Comparison of ENCODE assay signal across 8 cellular contexts in the genomic region with DNA sequence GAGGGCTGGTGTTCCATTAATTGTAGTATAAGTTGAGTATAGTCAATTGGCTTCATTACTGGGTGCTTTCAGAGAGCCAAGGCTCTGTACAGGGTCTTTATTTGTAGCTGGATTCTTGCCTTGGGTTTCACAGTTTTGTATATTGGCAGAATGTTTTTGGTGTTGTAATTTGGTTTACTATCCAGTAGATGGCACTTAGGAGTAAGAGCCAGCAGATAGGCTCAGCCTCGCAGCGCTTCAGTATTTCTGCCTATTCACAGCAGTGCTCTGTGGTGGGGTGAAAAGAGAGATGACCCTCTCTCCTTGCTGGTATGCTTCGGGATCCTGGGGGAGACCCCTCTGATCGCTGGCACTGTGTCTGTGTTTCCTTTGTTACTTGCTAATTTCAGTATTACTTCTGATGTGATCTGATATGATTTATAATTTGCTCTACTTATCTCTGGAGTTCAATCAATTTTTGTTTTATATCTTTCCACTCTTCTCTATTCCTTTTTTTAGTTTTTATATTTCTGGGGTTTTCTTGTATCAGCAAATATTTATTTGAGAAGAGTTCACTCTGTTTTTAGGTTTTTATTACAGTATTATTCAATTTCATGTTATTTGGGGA. TPM values are rescaled to one million over a fixed set of nuclear protein-coding genes. Genes with fewer than 3 reads are reported as not detected.
DNase-seq lines count a peak whose midpoint lies in the region; ATAC-seq and TF ChIP-seq lines count a peak whose summit lies in the region.

No MANE protein-coding gene starts in this region.

- H3K27me3 Mint-ChIP-seq in activated CD8-positive, alpha-beta T cell treated with anti-CD3 and anti-CD28 coated beads for 36 hours: peaks cover 18% of the 10 kb centered on the region

- no peaks in the 10 kb centered on the region for H3K9me3 Mint-ChIP-seq in activated CD8-positive, alpha-beta T cell treated with anti-CD3 and anti-CD28 coated beads for 36 hours

- TF ChIP-seq CTCF in activated CD8-positive, alpha-beta T cell treated with anti-CD3 and anti-CD28 coated beads for 36 hours (IDR thresholded peaks at IDR 0.05): peak; percentile 56

- CTCF ChIA-PET in activated CD8-positive, alpha-beta T cell treated with anti-CD3 and anti-CD28 coated beads for 36 hours (lab: Charles Lee): interaction anchor here (0.8 to 2.5 kb wide), 10 partner anchors 11 to 543 kb away, joined by 3 to 32 read pairs (median 4); no protein-coding TSS in a partner anchor

- POLR2A ChIA-PET in activated CD8-positive, alpha-beta T cell treated with anti-CD3 and anti-CD28 coated beads for 36 hours (lab: Charles Lee): no interaction called here

- H3K4me3 Mint-ChIP-seq in activated CD8-positive, alpha-beta T cell treated with anti-CD3 and anti-CD28 coated beads for 36 hours: no peak overlapping the region

- no peak overlapping the region for H3K27ac Mint-ChIP-seq in activated CD8-positive, alpha-beta T cell treated with anti-CD3 and anti-CD28 coated beads for 36 hours

- DNase-seq in COLO668 (lab: John Stamatoyannopoulos, UW; ENCODE audit: unreplicated experiment) (peak; percentile 14), NCI-H2171 (lab: John Stamatoyannopoulos, UW) (peak; percentile 52), head of caudate nucleus (peak in 40 of 42 donors; percentile 5 to 61 (median 28)), posterior vena cava (ENCODE audit: low spot score) (peak; percentile 62), occipital lobe (lab: John Stamatoyannopoulos, UW) (no peak)
- peak; percentile 22 for DNase-seq in activated CD8-positive, alpha-beta T cell treated with anti-CD3 and anti-CD28 coated beads for 36 hours

- no peaks in the 10 kb centered on the region for H3K36me3 Mint-ChIP-seq in activated CD8-positive, alpha-beta T cell treated with anti-CD3 and anti-CD28 coated beads for 36 hours (ENCODE audit: low read depth)

- ATAC-seq in GM18867 (IDR thresholded peaks at IDR 0.05; ENCODE audit: unreplicated experiment) (peak; percentile 97), HG03025 (IDR thresholded peaks at IDR 0.05; ENCODE audit: low FRiP score, unreplicated experiment) (peak; percentile 87)
- ATAC-seq in activated CD8-positive, alpha-beta T cell treated with anti-CD3 and anti-CD28 coated beads for 36 hours: peak; percentile 69

- intact Hi-C loops in activated CD8-positive, alpha-beta T cell treated with anti-CD3 and anti-CD28 coated beads for 36 hours (cut with micrococcal nuclease): loop anchor here (5.0 kb wide), 1 partner anchor 57 kb away; no protein-coding TSS in a partner anchor
- intact Hi-C loops in head of caudate nucleus (cut with DNase I): no loop called here
- intact Hi-C loops in posterior vena cava (cut with DNase I): no loop called here

- H3K4me1 Mint-ChIP-seq in activated CD8-positive, alpha-beta T cell treated with anti-CD3 and anti-CD28 coated beads for 36 hours (ENCODE audit: low read depth): no peaks in the 10 kb centered on the region

RNA-seq across cellular contexts. Expression of gene ANO5, which starts 52.2 kb away (rescaled TPM):
- not detected for total RNA-seq in activated CD8-positive, alpha-beta T cell treated with anti-CD3 and anti-CD28 coated beads for 36 hours
- 1 to 10 TPM; 2.3 to 3.5 TPM for total RNA-seq in posterior vena cava
- total RNA-seq in occipital lobe: 26.8 TPM
